8 cellular contexts compared by ENCODE assay signal in genomic region chr9:92292338-92293074, GRCh38. TPM values are rescaled to one million over a fixed set of nuclear protein-coding genes. Genes with fewer than 3 reads are reported as not detected.
DNase-seq lines count a peak whose midpoint lies in the region; ATAC-seq and TF ChIP-seq lines count a peak whose summit lies in the region.

No MANE protein-coding gene starts in this region.

- no peak overlapping the region for H2AFZ ChIP-seq in GM23338

- TF ChIP-seq EP300 in tibial nerve (IDR thresholded peaks at IDR 0.05) = no peak

- H3K4me3 ChIP-seq in GM23338 = peak overlapping the region; percentile 92
- peak overlapping the region; percentile 62 to 81 (median 67) for H3K4me3 ChIP-seq in tibial nerve

- H3K4me1 ChIP-seq in GM23338 (ENCODE audit: insufficient read depth) (peaks cover 13% of the 10 kb centered on the region; the same call in 1 of the 2 replicates), tibial nerve (peaks cover 3 to 34% (median 19%) of the 10 kb centered on the region in 4 donors)

- WGBS in tibial nerve, 2 donors = 59 to 61% methylated on average over 8 of the region's 8 CpGs

- H3K9me3 ChIP-seq in tibial nerve = no peaks in the 10 kb centered on the region

- ATAC-seq in GM23338 = no peak
- no peak for ATAC-seq in activated T-helper 17 cell treated with anti-CD3 and anti-CD28 coated beads, Interleukin-2, amount 50 U/mL, for 72 hours (replicated peaks)

- TF ChIP-seq POLR2A in tibial nerve (IDR thresholded peaks at IDR 0.05) = no peak

- H3K9me3 Mint-ChIP-seq in GM23338 = peaks cover 2% of the 10 kb centered on the region; the same call in 2 of the 3 replicates
- no peaks in the 10 kb centered on the region for H3K9me3 Mint-ChIP-seq in activated T-helper 17 cell treated with anti-CD3 and anti-CD28 coated beads, Interleukin-2, amount 50 U/mL, for 72 hours

- peaks cover 5% of the 10 kb centered on the region; the same call in 1 of the 2 replicates for H4K20me1 ChIP-seq in GM23338 (replicated peaks; ENCODE audit: insufficient read depth)

- H3K36me3 Mint-ChIP-seq in GM23338 (ENCODE audit: low read depth) = peaks cover 64% of the 10 kb centered on the region
- H3K36me3 Mint-ChIP-seq in activated T-helper 17 cell treated with anti-CD3 and anti-CD28 coated beads, Interleukin-2, amount 50 U/mL, for 72 hours (ENCODE audit: low read depth) = peaks cover 79% of the 10 kb centered on the region

- H3K4me1 Mint-ChIP-seq in GM23338 = peaks cover 17% of the 10 kb centered on the region
- H3K4me1 Mint-ChIP-seq in activated T-helper 17 cell treated with anti-CD3 and anti-CD28 coated beads, Interleukin-2, amount 50 U/mL, for 72 hours = peaks cover 32% of the 10 kb centered on the region

- H3K79me2 ChIP-seq in GM23338 (replicated peaks; ENCODE audit: insufficient read depth) = peaks cover 63% of the 10 kb centered on the region

- peak overlapping the region; percentile 99 for H3K27ac Mint-ChIP-seq in GM23338
- peak overlapping the region; percentile 100 for H3K27ac Mint-ChIP-seq in activated T-helper 17 cell treated with anti-CD3 and anti-CD28 coated beads, Interleukin-2, amount 50 U/mL, for 72 hours

- no peaks in the 10 kb centered on the region for H3K9me2 ChIP-seq in GM23338 (ENCODE audit: insufficient read depth)

- DNase-seq in A172 (ENCODE audit: low spot score) (peak; percentile 16), GM23338 (ENCODE audit: low spot score) (no peak), islet precursor cell (peak; percentile 61), tibial nerve (ENCODE audit: low spot score in 2 of 2) (no peak), OCI-M2 (lab: John Stamatoyannopoulos, UW; ENCODE audit: unreplicated experiment) (no peak), NCI-H1417 (lab: John Stamatoyannopoulos, UW) (no peak)
- no peak for DNase-seq in stimulated activated CD4-positive, alpha-beta T cell treated with anti-CD3 and anti-CD28 coated beads, Interleukin-2, amount 100 ng/mL, for 24 hours

- TF ChIP-seq CTCF in GM23338 (conservative IDR thresholded peaks at IDR 0.05; ENCODE audit: low read depth in 2 of 2) (no peak), tibial nerve (IDR thresholded peaks at IDR 0.05) (no peak)

- H3F3A ChIP-seq in GM23338 (replicated peaks; ENCODE audit: low read depth) = 0 out of 2 replicates have a peak, but pooled peaks cover 3% of the 10 kb centered on the region

- H3K27ac ChIP-seq in GM23338 (ENCODE audit: low read depth) = peak overlapping the region; percentile 84
- H3K27ac ChIP-seq in tibial nerve = peak overlapping the region in 1 of 4 donors; percentile 81

- H3K27me3 ChIP-seq in GM23338 (ENCODE audit: insufficient read depth) = no peaks in the 10 kb centered on the region
- no peaks in the 10 kb centered on the region for H3K27me3 ChIP-seq in tibial nerve

- H3K4me3 Mint-ChIP-seq in GM23338 = peak overlapping the region; percentile 96
- H3K4me3 Mint-ChIP-seq in activated T-helper 17 cell treated with anti-CD3 and anti-CD28 coated beads, Interleukin-2, amount 50 U/mL, for 72 hours = peak overlapping the region; percentile 92

- peaks cover 10% of the 10 kb centered on the region for H3K27me3 Mint-ChIP-seq in GM23338 (ENCODE audit: insufficient read depth, low read depth, poor library complexity)
- H3K27me3 Mint-ChIP-seq in activated T-helper 17 cell treated with anti-CD3 and anti-CD28 coated beads, Interleukin-2, amount 50 U/mL, for 72 hours = no peaks in the 10 kb centered on the region

- H3K4me2 ChIP-seq in GM23338 = peak overlapping the region; percentile 82

- H3K36me3 ChIP-seq in GM23338 (ENCODE audit: insufficient read depth) (peaks cover 27% of the 10 kb centered on the region), tibial nerve (peaks cover 0 to 32% (median 0%) of the 10 kb centered on the region in 3 donors)

TF ChIP-seq in GM23338, 12 proteins besides CTCF, POLR2A, EP300 and RAD21:
- 0 out of 2 replicates have a peak, but pooled peaks have one; percentile 2 for TF ChIP-seq POLR2AphosphoS5 (IDR thresholded peaks at IDR 0.05; ENCODE audit: low read depth)
- TF ChIP-seq ETS1 (IDR thresholded peaks at IDR 0.05) = no peak

RNA-seq across cellular contexts. Expression of gene IARS1, which starts 1.0 kb away (rescaled TPM):
- total RNA-seq in A172 (2014; rRNA removed; shearing (Covaris generic)) = 204 and 212 TPM in 2 replicates
- 279 and 310 TPM in 2 replicates for total RNA-seq in GM23338 (2014; rRNA removed; shearing (Covaris generic))
- 94.6 and 105 TPM in 2 replicates for polyA plus RNA-seq in GM23338 (2016; fragmentation: Nextera tagmentation; extraction: Ambion mirVana)
- total RNA-seq in activated T-helper 17 cell treated with anti-CD3 and anti-CD28 coated beads, Interleukin-2, amount 50 U/mL, for 72 hours = 100 to 1,000 TPM; 130 to 206 TPM
- 100 to 1,000 TPM in 1 of 4 donors, 10 to 100 TPM in 3; 52.2 to 102 (median 78.1) TPM for total RNA-seq in tibial nerve

RNA-seq across cellular contexts. Expression of gene NOL8, which starts 32.6 kb away (rescaled TPM):
- total RNA-seq in A172 (2014; rRNA removed; shearing (Covaris generic)) = 28.6 and 29.5 TPM in 2 replicates
- 26.0 and 26.6 TPM in 2 replicates for total RNA-seq in GM23338 (2014; rRNA removed; shearing (Covaris generic))
- 34.1 and 42.7 TPM in 2 replicates for polyA plus RNA-seq in GM23338 (2016; fragmentation: Nextera tagmentation; extraction: Ambion mirVana)
- 10 to 100 TPM; 62.3 to 62.7 TPM for total RNA-seq in activated T-helper 17 cell treated with anti-CD3 and anti-CD28 coated beads, Interleukin-2, amount 50 U/mL, for 72 hours
- total RNA-seq in tibial nerve = 10 to 100 TPM; 25.1 to 45.6 (median 31.4) TPM

RNA-seq across cellular contexts. Expression of gene CENPP, which starts 33.2 kb away (rescaled TPM):
- total RNA-seq in A172 (2014; rRNA removed; shearing (Covaris generic)) = 11.6 and 19.0 TPM in 2 replicates
- total RNA-seq in GM23338 (2014; rRNA removed; shearing (Covaris generic)) = 12.5 and 12.6 TPM in 2 replicates
- polyA plus RNA-seq in GM23338 (2016; fragmentation: Nextera tagmentation; extraction: Ambion mirVana) = 8.9 and 11.0 TPM in 2 replicates
- 10 to 100 TPM; 19.3 to 31.5 TPM for total RNA-seq in activated T-helper 17 cell treated with anti-CD3 and anti-CD28 coated beads, Interleukin-2, amount 50 U/mL, for 72 hours
- total RNA-seq in tibial nerve = 10 to 100 TPM in 1 of 4 donors, 1 to 10 TPM in 3; 5.0 to 17.1 (median 6.9) TPM

Comparison
In these comparisons a context has a peak if more than half of its experiments do, and no peak if none do; other contexts are left out.
1. DNase-seq: peak in A172 (single experiment) and islet precursor cell (single experiment); none in GM23338 (single experiment), tibial nerve (0 of 2), stimulated activated CD4-positive, alpha-beta T cell treated with anti-CD3 and anti-CD28 coated beads, Interleukin-2, amount 100 ng/mL, for 24 hours (0 of 2), OCI-M2 (single experiment) and NCI-H1417 (0 of 3).